In genomic region chr1:70706381-70707173, GRCh38 we compare ENCODE assay signal across 11 cellular contexts.
DNase-seq lines count a peak whose midpoint lies in the region; ATAC-seq and TF ChIP-seq lines count a peak whose summit lies in the region.
"Had no signal": no experiment of that assay in that cellular context is flagged by ENCODE, and none has a peak within 500 bp of the region (broad histone marks: within the 10 kb centered on the region; RNA-seq: fewer than 3 reads in every experiment).

No MANE protein-coding gene starts in this region.

- ATAC-seq in GM18873 (IDR thresholded peaks at IDR 0.05; ENCODE audit: low FRiP score, unreplicated experiment), result no peak

- DNase-seq in ecto neural progenitor cell (ENCODE audit: low spot score), result peak; percentile 68
- DNase-seq in retinal pigment epithelial cell (ENCODE audit: low read depth), result no peak
- no peak for DNase-seq in NCI-H2196 (lab: John Stamatoyannopoulos, UW; ENCODE audit: unreplicated experiment)
- DNase-seq in GM13977 (ENCODE audit: low spot score), result no peak
- no peak for DNase-seq in activated naive CD4-positive, alpha-beta T cell treated with Interleukin-2 at 50 U/mL for 16 hours
- DNase-seq: activated CD4-positive, alpha-beta T cell treated with anti-CD3 and anti-CD28 coated beads, Interleukin-2, amount 50 U/mL, for 4 hours; NCI-H2171 had no signal

- in situ Hi-C loops in GM13977 (cut with MboI; ENCODE audit: low pct_unique_long_range_greater_than_20kb, low sequenced_read_pairs, unreplicated experiment), result no loop called here

- H3K9ac ChIP-seq in ES-I3 (ENCODE audit: low read depth, low read length) (peak overlapping the region; percentile 62), iPS-20b (ENCODE audit: low read depth, low read length) (peak overlapping the region; percentile 80; the same call in 1 of the 2 replicates)

- H3K4me1 ChIP-seq in ES-I3 (ENCODE audit: insufficient read depth, low read length) (no peaks in the 10 kb centered on the region), iPS-20b (ENCODE audit: insufficient read depth, low read length) (no peaks in the 10 kb centered on the region)

- no peak overlapping the region for H3K27ac ChIP-seq in iPS-20b (ENCODE audit: low read length)
- H3K27ac ChIP-seq: HL-60 had no signal

- no peak for TF ChIP-seq CTCF in retinal pigment epithelial cell (conservative IDR thresholded peaks at IDR 0.05; ENCODE audit: low read depth, low read length)
- no peak for TF ChIP-seq CTCF in GM13977 (IDR thresholded peaks at IDR 0.05; ENCODE audit: extremely low read depth, insufficient read depth, missing control alignments)

- H3K4me3 ChIP-seq in iPS-20b (ENCODE audit: low read length) (peak overlapping the region; percentile 69), retinal pigment epithelial cell (ENCODE audit: low read length) (peak overlapping the region; percentile 57)

- no peaks in the 10 kb centered on the region for H3K36me3 ChIP-seq in ES-I3 (ENCODE audit: insufficient read depth, low read length)
- no peaks in the 10 kb centered on the region for H3K36me3 ChIP-seq in iPS-20b (ENCODE audit: insufficient read depth, low read depth, low read length)

- no peaks in the 10 kb centered on the region for H3K27me3 ChIP-seq in iPS-20b (ENCODE audit: insufficient read depth, low read length)

- H3K9me3 ChIP-seq in ES-I3 (ENCODE audit: control insufficient read depth, insufficient read depth, low read length) (no peaks in the 10 kb centered on the region), iPS-20b (ENCODE audit: insufficient read depth, low read depth, low read length) (no peaks in the 10 kb centered on the region)
